ENCODE assay signal across 14 cellular contexts in genomic region chr15:74631408-74631807, GRCh38. TPM values are rescaled to one million over a fixed set of nuclear protein-coding genes. Genes with fewer than 3 reads are reported as not detected.
DNase-seq lines count a peak whose midpoint lies in the region; ATAC-seq lines count a peak whose summit lies in the region.
"Had no signal": no experiment of that assay in that cellular context is flagged by ENCODE, and none has a peak within 500 bp of the region (broad histone marks: within the 10 kb centered on the region; RNA-seq: fewer than 3 reads in every experiment).

No MANE protein-coding gene starts in this region.

- H3K4me1 ChIP-seq in BLaER1 (peaks cover 39% of the 10 kb centered on the region), Karpas-422 (ENCODE audit: low read length) (peaks cover 31% of the 10 kb centered on the region)
- H3K4me1 ChIP-seq: parathyroid adenoma, sigmoid colon had no signal

- no peaks in the 10 kb centered on the region; the same call in 1 of the 2 replicates for H3K79me2 ChIP-seq in Karpas-422 (ENCODE audit: low read length)
- H3K79me2 ChIP-seq: parathyroid adenoma had no signal

- H3K4me1 Mint-ChIP-seq in activated naive CD8-positive, alpha-beta T cell treated with anti-CD3 and anti-CD28 coated beads for 36 hours: peaks cover 15% of the 10 kb centered on the region

- no peaks in the 10 kb centered on the region for H3K27me3 Mint-ChIP-seq in activated naive CD8-positive, alpha-beta T cell treated with anti-CD3 and anti-CD28 coated beads for 36 hours
- H3K27me3 Mint-ChIP-seq: naive B cell had no signal

- H3K36me3 ChIP-seq in BLaER1 (peaks cover 99% of the 10 kb centered on the region), Karpas-422 (ENCODE audit: insufficient read depth, low read length) (peaks cover 29% of the 10 kb centered on the region; the same call in 1 of the 2 replicates)

- H3K27ac ChIP-seq in BLaER1: no peak overlapping the region
- peak overlapping the region; percentile 61; the same call in 1 of the 2 replicates for H3K27ac ChIP-seq in Karpas-422 (ENCODE audit: low read length)
- H3K27ac ChIP-seq: parathyroid adenoma, sigmoid colon, tibial artery had no signal

- no peaks in the 10 kb centered on the region for H3K9me3 Mint-ChIP-seq in activated naive CD8-positive, alpha-beta T cell treated with anti-CD3 and anti-CD28 coated beads for 36 hours
- H3K9me3 Mint-ChIP-seq: naive B cell had no signal

- no peak overlapping the region for H3K4me2 ChIP-seq in BLaER1
- H3K4me2 ChIP-seq in Karpas-422 (ENCODE audit: low read depth, low read length, poor library complexity, severe bottlenecking): no peak overlapping the region

- H3K9me3 ChIP-seq in BLaER1 (no peaks in the 10 kb centered on the region), Karpas-422 (ENCODE audit: low read length) (no peaks in the 10 kb centered on the region)
- H3K9me3 ChIP-seq: sigmoid colon, tibial artery had no signal

- H4K20me1 ChIP-seq in BLaER1 (peaks cover 99% of the 10 kb centered on the region), Karpas-422 (ENCODE audit: insufficient read depth, low read depth, low read length) (peaks cover 12% of the 10 kb centered on the region; the same call in 1 of the 2 replicates)

- H3K9ac ChIP-seq in BLaER1: peak overlapping the region; percentile 51; the same call in 1 of the 2 replicates
- H3K9ac ChIP-seq in Karpas-422 (ENCODE audit: low read length): peak overlapping the region; percentile 20; the same call in 1 of the 2 replicates
- H3K9ac ChIP-seq: parathyroid adenoma had no signal

- H3K9me2 ChIP-seq in Karpas-422 (replicated peaks; ENCODE audit: insufficient read depth, low read length): no peaks in the 10 kb centered on the region

- H3K4me3 ChIP-seq in BLaER1 (no peak overlapping the region), Karpas-422 (ENCODE audit: low read length) (no peak overlapping the region)
- H3K4me3 ChIP-seq: sigmoid colon, tibial artery had no signal

- ATAC-seq in HG02938 (IDR thresholded peaks at IDR 0.05; ENCODE audit: unreplicated experiment): no peak

- peak overlapping the region; percentile 10 for H3K27ac Mint-ChIP-seq in activated naive CD8-positive, alpha-beta T cell treated with anti-CD3 and anti-CD28 coated beads for 36 hours

- H3K27me3 ChIP-seq in BLaER1: no peaks in the 10 kb centered on the region
- no peaks in the 10 kb centered on the region for H3K27me3 ChIP-seq in Karpas-422 (ENCODE audit: low read length)
- H3K27me3 ChIP-seq: sigmoid colon, tibial artery had no signal

- no peak overlapping the region for H3K4me3 Mint-ChIP-seq in activated naive CD8-positive, alpha-beta T cell treated with anti-CD3 and anti-CD28 coated beads for 36 hours

- DNase-seq in Karpas-422: no peak
- DNase-seq in activated naive CD8-positive, alpha-beta T cell treated with anti-CD3 and anti-CD28 coated beads for 36 hours: no peak
- peak; percentile 78 for DNase-seq in myocyte (ENCODE audit: low read depth)
- DNase-seq in HUDEP-2 (lab: John Stamatoyannopoulos, UW; ENCODE audit: unreplicated experiment in 76 of 76): no peak
- DNase-seq in COLO668 (lab: John Stamatoyannopoulos, UW; ENCODE audit: unreplicated experiment): no peak
- DNase-seq: kidney, NCI-H1436, NCI-H526 treated with DMSO at 0.1 percent for 48 hours, sigmoid colon had no signal

- no peak overlapping the region for H2AFZ ChIP-seq in Karpas-422 (ENCODE audit: low read length)
- H2AFZ ChIP-seq: parathyroid adenoma had no signal

- H3K36me3 Mint-ChIP-seq in activated naive CD8-positive, alpha-beta T cell treated with anti-CD3 and anti-CD28 coated beads for 36 hours: peaks cover 14% of the 10 kb centered on the region

RNA-seq across cellular contexts. Expression of gene CLK3, which starts 15.8 kb away (rescaled TPM):
- total RNA-seq in Karpas-422 (2014; rRNA removed; shearing (Covaris generic); ENCODE audit: low replicate concordance): 114 and 147 TPM in 2 replicates
- 100 to 1,000 TPM; 102 to 103 TPM for total RNA-seq in activated naive CD8-positive, alpha-beta T cell treated with anti-CD3 and anti-CD28 coated beads for 36 hours
- 74.0 and 76.0 TPM in 2 replicates for total RNA-seq in myocyte
- polyA plus RNA-seq in myocyte (2012): 59.6 TPM
